ENCODE assay signal across 10 cellular contexts in genomic region chr7:70728873-70729552, GRCh38.
DNase-seq lines count a peak whose midpoint lies in the region; ATAC-seq and TF ChIP-seq lines count a peak whose summit lies in the region.
"Had no signal": no experiment of that assay in that cellular context is flagged by ENCODE, and none has a peak within 500 bp of the region (broad histone marks: within the 10 kb centered on the region; RNA-seq: fewer than 3 reads in every experiment).

No MANE protein-coding gene starts in this region.

- no peak for TF ChIP-seq CTCF in suprapubic skin (IDR thresholded peaks at IDR 0.05)
- TF ChIP-seq CTCF in PC-9 (conservative IDR thresholded peaks at IDR 0.05): no peak

- TF ChIP-seq POLR2A in suprapubic skin (IDR thresholded peaks at IDR 0.05): no peak

- H3K4me3 Mint-ChIP-seq in activated CD8-positive, alpha-beta memory T cell treated with anti-CD3 and anti-CD28 coated beads, Interleukin-2, amount 10 ng/mL, durations not matched to agents 7 days and 5 days: no peak overlapping the region
- H3K4me3 Mint-ChIP-seq: activated CD4-positive, alpha-beta T cell treated with anti-CD3 and anti-CD28 coated beads for 36 hours; activated naive CD8-positive, alpha-beta T cell treated with anti-CD3 and anti-CD28 coated beads, Interleukin-2, amount 10 ng/mL, durations not matched to agents 7 days and 5 days had no signal

- 50% methylated on average over 13 of the region's 13 CpGs for WGBS in suprapubic skin

- H4K20me1 ChIP-seq in PC-9 (ENCODE audit: insufficient read depth): no peaks in the 10 kb centered on the region

- H3K9me3 ChIP-seq in HUES48 (ENCODE audit: control insufficient read depth, insufficient read depth, low read length) (peaks cover 4% of the 10 kb centered on the region; the same call in 1 of the 2 replicates), iPS-20b (ENCODE audit: insufficient read depth, low read depth, low read length) (peaks cover 6% of the 10 kb centered on the region; the same call in 1 of the 2 replicates), suprapubic skin (no peaks in the 10 kb centered on the region), PC-9 (ENCODE audit: insufficient read depth, low read depth) (no peaks in the 10 kb centered on the region)
- H3K9me3 ChIP-seq: thoracic aorta had no signal

- H3F3A ChIP-seq in PC-9 (ENCODE audit: insufficient read depth, low read depth): no peaks in the 10 kb centered on the region

- peak overlapping the region; percentile 91 for H3K27ac ChIP-seq in HUES48 (ENCODE audit: low read depth, low read length)
- no peak overlapping the region for H3K27ac ChIP-seq in iPS-20b (ENCODE audit: low read length)
- H3K27ac ChIP-seq in suprapubic skin: peak overlapping the region; percentile 50
- no peak overlapping the region for H3K27ac ChIP-seq in PC-9
- H3K27ac ChIP-seq: thoracic aorta had no signal

- no peak for ATAC-seq in activated CD8-positive, alpha-beta memory T cell treated with anti-CD3 and anti-CD28 coated beads, Interleukin-2, amount 10 ng/mL, durations not matched to agents 7 days and 5 days
- ATAC-seq: activated CD4-positive, alpha-beta T cell treated with anti-CD3 and anti-CD28 coated beads for 36 hours had no signal

- H3K4me1 Mint-ChIP-seq in activated CD8-positive, alpha-beta memory T cell treated with anti-CD3 and anti-CD28 coated beads, Interleukin-2, amount 10 ng/mL, durations not matched to agents 7 days and 5 days: peaks cover 1% of the 10 kb centered on the region
- H3K4me1 Mint-ChIP-seq: activated naive CD8-positive, alpha-beta T cell treated with anti-CD3 and anti-CD28 coated beads, Interleukin-2, amount 10 ng/mL, durations not matched to agents 7 days and 5 days had no signal

- no peaks in the 10 kb centered on the region for H3K27me3 Mint-ChIP-seq in activated CD8-positive, alpha-beta memory T cell treated with anti-CD3 and anti-CD28 coated beads, Interleukin-2, amount 10 ng/mL, durations not matched to agents 7 days and 5 days
- H3K27me3 Mint-ChIP-seq: activated CD4-positive, alpha-beta T cell treated with anti-CD3 and anti-CD28 coated beads for 36 hours; activated naive CD8-positive, alpha-beta T cell treated with anti-CD3 and anti-CD28 coated beads, Interleukin-2, amount 10 ng/mL, durations not matched to agents 7 days and 5 days had no signal

- POLR2A ChIA-PET in PC-9 (lab: Charles Lee; ENCODE audit: unreplicated experiment): no interaction called here

- H2AFZ ChIP-seq in PC-9: no peak overlapping the region

- no peaks in the 10 kb centered on the region for H3K9me2 ChIP-seq in PC-9 (ENCODE audit: insufficient read depth)

- DNase-seq in amniotic epithelial cell (ENCODE audit: low read depth): peak; percentile 20
- no peak for DNase-seq in suprapubic skin (ENCODE audit: low spot score in 2 of 2)
- no peak for DNase-seq in PC-9
- no peak for DNase-seq in activated CD8-positive, alpha-beta memory T cell treated with anti-CD3 and anti-CD28 coated beads, Interleukin-2, amount 10 ng/mL, durations not matched to agents 7 days and 5 days
- DNase-seq in stimulated activated naive CD4-positive, alpha-beta T cell (lab: John Stamatoyannopoulos, UW): no peak
- DNase-seq: activated CD4-positive, alpha-beta T cell treated with anti-CD3 and anti-CD28 coated beads for 36 hours; activated naive CD8-positive, alpha-beta T cell treated with anti-CD3 and anti-CD28 coated beads, Interleukin-2, amount 10 ng/mL, durations not matched to agents 7 days and 5 days had no signal

- no TSS peak for BruUV-seq in PC-9 (replicated peaks; lab: Mats Ljungman, UMichigan)

- peak overlapping the region; percentile 22 for H3K4me3 ChIP-seq in HUES48 (ENCODE audit: low read depth, low read length)
- H3K4me3 ChIP-seq in iPS-20b (ENCODE audit: low read length): peak overlapping the region; percentile 32
- H3K4me3 ChIP-seq in suprapubic skin: peak overlapping the region; percentile 0
- H3K4me3 ChIP-seq in PC-9: no peak overlapping the region
- H3K4me3 ChIP-seq: thoracic aorta had no signal

- H3K4me1 ChIP-seq in HUES48 (ENCODE audit: control insufficient read depth, insufficient read depth, low read length) (peaks cover 54% of the 10 kb centered on the region), iPS-20b (ENCODE audit: insufficient read depth, low read length) (peaks cover 40% of the 10 kb centered on the region), suprapubic skin (peaks cover 32% of the 10 kb centered on the region), PC-9 (replicated peaks; ENCODE audit: insufficient read depth) (no peaks in the 10 kb centered on the region)

- H3K36me3 ChIP-seq in HUES48 (ENCODE audit: control insufficient read depth, insufficient read depth, low read length) (0 out of 2 replicates have a peak, but pooled peaks cover 5% of the 10 kb centered on the region), iPS-20b (ENCODE audit: insufficient read depth, low read depth, low read length) (peaks cover 26% of the 10 kb centered on the region), suprapubic skin (no peaks in the 10 kb centered on the region), PC-9 (ENCODE audit: low read depth) (no peaks in the 10 kb centered on the region)
- H3K36me3 ChIP-seq: thoracic aorta had no signal

- intact Hi-C loops in PC-9 (cut with micrococcal nuclease; ENCODE audit: unreplicated experiment): no loop called here

- no peaks in the 10 kb centered on the region for H3K9me3 Mint-ChIP-seq in activated CD8-positive, alpha-beta memory T cell treated with anti-CD3 and anti-CD28 coated beads, Interleukin-2, amount 10 ng/mL, durations not matched to agents 7 days and 5 days (ENCODE audit: low read depth)

- TF ChIP-seq EP300 in suprapubic skin (IDR thresholded peaks at IDR 0.05): no peak

- no peak overlapping the region for H3K27ac Mint-ChIP-seq in activated CD8-positive, alpha-beta memory T cell treated with anti-CD3 and anti-CD28 coated beads, Interleukin-2, amount 10 ng/mL, durations not matched to agents 7 days and 5 days
- H3K27ac Mint-ChIP-seq: activated CD4-positive, alpha-beta T cell treated with anti-CD3 and anti-CD28 coated beads for 36 hours; activated naive CD8-positive, alpha-beta T cell treated with anti-CD3 and anti-CD28 coated beads, Interleukin-2, amount 10 ng/mL, durations not matched to agents 7 days and 5 days had no signal

- CTCF ChIA-PET in PC-9 (lab: Charles Lee): no interaction called here
- CTCF ChIA-PET in activated CD8-positive, alpha-beta memory T cell treated with anti-CD3 and anti-CD28 coated beads, Interleukin-2, amount 10 ng/mL, durations not matched to agents 7 days and 5 days (lab: Charles Lee): no interaction called here

- no peak overlapping the region for H3K4me2 ChIP-seq in PC-9

- no peaks in the 10 kb centered on the region for H3K36me3 Mint-ChIP-seq in activated CD8-positive, alpha-beta memory T cell treated with anti-CD3 and anti-CD28 coated beads, Interleukin-2, amount 10 ng/mL, durations not matched to agents 7 days and 5 days
- H3K36me3 Mint-ChIP-seq: activated naive CD8-positive, alpha-beta T cell treated with anti-CD3 and anti-CD28 coated beads, Interleukin-2, amount 10 ng/mL, durations not matched to agents 7 days and 5 days had no signal

- H3K9ac ChIP-seq in HUES48 (ENCODE audit: low read depth, low read length): no peak overlapping the region
- H3K9ac ChIP-seq in iPS-20b (ENCODE audit: low read depth, low read length): peak overlapping the region; percentile 27; the same call in 1 of the 2 replicates

- no peaks in the 10 kb centered on the region for H3K27me3 ChIP-seq in HUES48 (ENCODE audit: control insufficient read depth, insufficient read depth, low read length)
- H3K27me3 ChIP-seq in iPS-20b (ENCODE audit: insufficient read depth, low read length): no peaks in the 10 kb centered on the region
- H3K27me3 ChIP-seq in suprapubic skin: no peaks in the 10 kb centered on the region
- peaks cover 57% of the 10 kb centered on the region for H3K27me3 ChIP-seq in PC-9 (ENCODE audit: insufficient read depth, low read depth)

- H3K79me2 ChIP-seq in PC-9 (ENCODE audit: low read depth): no peaks in the 10 kb centered on the region

Comparison
In these comparisons a context has a peak if more than half of its experiments do, and no peak if none do; other contexts are left out.
1. H3K27ac ChIP-seq: peak in HUES48 (single experiment) and suprapubic skin (single experiment); none in iPS-20b (single experiment) and PC-9 (single experiment).